In the genomic region with DNA sequence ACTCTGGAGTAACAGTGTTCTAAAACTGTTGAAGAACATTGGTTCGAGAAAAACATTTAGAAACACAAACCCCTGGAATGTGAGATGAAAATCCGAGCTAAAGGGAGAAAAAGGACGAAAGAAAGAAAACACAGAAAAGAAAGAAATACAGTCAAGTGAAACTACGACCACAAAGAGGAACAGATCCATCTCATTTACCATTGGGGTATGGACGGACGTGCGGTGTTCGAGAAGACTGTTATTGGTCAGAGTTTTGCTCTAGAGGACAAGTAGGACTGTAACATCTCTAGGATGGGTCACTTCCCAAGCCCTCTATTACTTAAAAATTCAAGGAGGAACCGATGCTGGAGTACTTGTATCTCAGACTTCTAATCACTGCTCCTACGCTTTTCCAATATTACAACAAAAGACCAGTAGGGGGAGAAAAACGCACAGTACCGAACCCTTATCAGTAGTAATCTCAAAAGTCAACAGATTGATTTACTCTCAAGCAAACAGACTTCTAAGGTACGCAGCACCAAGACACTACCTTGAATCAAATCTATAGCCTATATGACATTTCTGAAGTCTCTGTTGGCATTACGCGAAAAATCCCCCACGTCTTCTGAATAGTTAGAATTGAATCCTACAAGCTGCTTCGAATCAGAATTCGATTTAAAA, we compare ENCODE assay signal across 8 cellular contexts. TPM values are rescaled to one million over a fixed set of nuclear protein-coding genes. Genes with fewer than 3 reads are reported as not detected.
DNase-seq lines count a peak whose midpoint lies in the region; ATAC-seq and TF ChIP-seq lines count a peak whose summit lies in the region.

No MANE protein-coding gene starts in this region.

- H2BK120ac ChIP-seq in trophoblast cell (ENCODE audit: insufficient read depth, low read length, poor library complexity), result no peak overlapping the region

- peak overlapping the region; percentile 39 to 97 (median 84) for H3K4me3 ChIP-seq in adrenal gland
- H3K4me3 ChIP-seq in heart left ventricle, result peak overlapping the region; percentile 83 to 97 (median 88)
- H3K4me3 ChIP-seq in trophoblast cell (ENCODE audit: low read depth, low read length), result no peak overlapping the region

- ATAC-seq in GM19452 (IDR thresholded peaks at IDR 0.05; ENCODE audit: unreplicated experiment) (peak; percentile 22), heart left ventricle (peak; percentile 49 to 72 (median 66)), GM19397 (IDR thresholded peaks at IDR 0.05; ENCODE audit: unreplicated experiment) (no peak)

- H2BK5ac ChIP-seq in trophoblast cell (ENCODE audit: low read depth, low read length, poor library complexity), result no peak overlapping the region

- H3K4ac ChIP-seq in trophoblast cell (ENCODE audit: low read depth, low read length), result no peak overlapping the region

- H3K36me3 ChIP-seq in adrenal gland (replicated peaks in 1 of 2) (no peaks in the 10 kb centered on the region), heart left ventricle (no peaks in the 10 kb centered on the region), trophoblast cell (ENCODE audit: control insufficient read depth in 1 of 2, insufficient read depth in 2 of 2, low read length in 2 of 2) (no peaks in the 10 kb centered on the region)

- no peak overlapping the region for H2AK5ac ChIP-seq in trophoblast cell (ENCODE audit: low read length)

- no peak overlapping the region for H3K23ac ChIP-seq in trophoblast cell (ENCODE audit: low read length)

- H3K4me2 ChIP-seq in trophoblast cell (ENCODE audit: low read length), result peak overlapping the region; percentile 69

- no peak overlapping the region for H3K14ac ChIP-seq in trophoblast cell (ENCODE audit: low read length)

- H3K9ac ChIP-seq in trophoblast cell (ENCODE audit: low read length), result no peak overlapping the region

- peak; percentile 75 for DNase-seq in DMS153 treated with DMSO at 0.1 percent for 48 hours (lab: John Stamatoyannopoulos, UW; ENCODE audit: unreplicated experiment)
- DNase-seq in HK-2 (ENCODE audit: unreplicated experiment), result peak; percentile 17
- DNase-seq in NCI-H526 (lab: John Stamatoyannopoulos, UW), result peak; percentile 70 to 76
- peak in 5 of 7 donors; percentile 26 to 40 (median 31) for DNase-seq in adrenal gland
- peak in 1 of 5 donors; percentile 23 for DNase-seq in heart left ventricle
- peak; percentile 56 to 85 for DNase-seq in trophoblast cell

- H2BK12ac ChIP-seq in trophoblast cell (ENCODE audit: low read length), result no peak overlapping the region

- peak overlapping the region; percentile 79 for H2AFZ ChIP-seq in trophoblast cell (ENCODE audit: insufficient read depth, low read length, poor library complexity)

- H3K79me2 ChIP-seq in trophoblast cell (ENCODE audit: control insufficient read depth, insufficient read depth, low read length, poor library complexity), result peaks cover 8% of the 10 kb centered on the region

- TF ChIP-seq POLR2A in adrenal gland (IDR thresholded peaks at IDR 0.05) (no peak), heart left ventricle (IDR thresholded peaks at IDR 0.05) (no peak)

- intact Hi-C loops in adrenal gland (cut with DNase I) (loop anchor here (5.0 to 10.0 kb wide), 3 partner anchors 45 to 175 kb away; a partner anchor contains a TSS), heart left ventricle (cut with DNase I) (loop anchor here in 9 of 10 donors (2.0 to 10.0 kb wide), 13 partner anchors 40 to 415 kb away; a partner anchor contains a TSS)

- H3K4me1 ChIP-seq in adrenal gland (replicated peaks in 1 of 2) (peaks cover 0 to 32% of the 10 kb centered on the region in 2 donors), heart left ventricle (peaks cover 0 to 31% (median 21%) of the 10 kb centered on the region in 12 donors), trophoblast cell (ENCODE audit: control insufficient read depth in 1 of 2, insufficient read depth in 2 of 2, low read length in 2 of 2) (no peaks in the 10 kb centered on the region)

- H3K27ac ChIP-seq in adrenal gland (peak overlapping the region; percentile 79 to 99 (median 97)), heart left ventricle (peak overlapping the region; percentile 90 to 99 (median 98)), trophoblast cell (ENCODE audit: low read depth, low read length) (no peak overlapping the region)

- H4K8ac ChIP-seq in trophoblast cell (ENCODE audit: low read depth, low read length), result peak overlapping the region; percentile 34

- H3K9me3 ChIP-seq in adrenal gland (replicated peaks in 1 of 3) (no peaks in the 10 kb centered on the region), heart left ventricle (no peaks in the 10 kb centered on the region), trophoblast cell (ENCODE audit: insufficient read depth, low read depth, low read length) (no peaks in the 10 kb centered on the region)

- H4K12ac ChIP-seq in trophoblast cell (ENCODE audit: low read depth, low read length), result no peak overlapping the region

- WGBS in adrenal gland, 4 donors, result 2 to 3% (median 2%) methylated on average over 18 of the region's 18 CpGs
- 3 to 5% (median 4%) methylated on average over 18 of the region's 18 CpGs for WGBS in heart left ventricle, 4 donors
- WGBS in trophoblast cell (ENCODE audit: extremely low coverage, insufficient coverage, insufficient read length), result no CpG with 5 or more reads among the region's 18 CpGs

- no peak overlapping the region for H3K18ac ChIP-seq in trophoblast cell (ENCODE audit: low read length)

- TF ChIP-seq CTCF in adrenal gland (IDR thresholded peaks at IDR 0.05), result peak; percentile 43 to 91 (median 76)
- TF ChIP-seq CTCF in heart left ventricle (IDR thresholded peaks at IDR 0.05), result peak; percentile 47 to 78 (median 64)

- H3K79me1 ChIP-seq in trophoblast cell (ENCODE audit: low read length), result peaks cover 8% of the 10 kb centered on the region

- no peaks in the 10 kb centered on the region for H3K27me3 ChIP-seq in adrenal gland
- no peaks in the 10 kb centered on the region for H3K27me3 ChIP-seq in heart left ventricle
- H3K27me3 ChIP-seq in trophoblast cell (ENCODE audit: insufficient read depth, low read length), result no peaks in the 10 kb centered on the region

- no peak overlapping the region for H4K91ac ChIP-seq in trophoblast cell (ENCODE audit: low read depth, low read length)

RNA-seq across cellular contexts. Expression of a gene that starts 1.1 kb away (rescaled TPM):
- total RNA-seq in adrenal gland (10 to 100 TPM; 11.4 to 30.6 (median 24.6) TPM), heart left ventricle (10 to 100 TPM; 13.9 to 28.0 (median 21.4) TPM)
- polyA plus RNA-seq in adrenal gland (10 to 100 TPM in 1 of 3 donors, 1 to 10 TPM in 2; 4.1 to 32.2 (median 4.7) TPM), heart left ventricle (10 to 100 TPM in 1 of 2 donors, 1 to 10 TPM in 1; 3.1 to 10.5 TPM)
- polyA plus RNA-seq in trophoblast cell (2013), result 9.0 and 9.2 TPM in 2 replicates
